10 cellular contexts compared by ENCODE assay signal in the genomic region with DNA sequence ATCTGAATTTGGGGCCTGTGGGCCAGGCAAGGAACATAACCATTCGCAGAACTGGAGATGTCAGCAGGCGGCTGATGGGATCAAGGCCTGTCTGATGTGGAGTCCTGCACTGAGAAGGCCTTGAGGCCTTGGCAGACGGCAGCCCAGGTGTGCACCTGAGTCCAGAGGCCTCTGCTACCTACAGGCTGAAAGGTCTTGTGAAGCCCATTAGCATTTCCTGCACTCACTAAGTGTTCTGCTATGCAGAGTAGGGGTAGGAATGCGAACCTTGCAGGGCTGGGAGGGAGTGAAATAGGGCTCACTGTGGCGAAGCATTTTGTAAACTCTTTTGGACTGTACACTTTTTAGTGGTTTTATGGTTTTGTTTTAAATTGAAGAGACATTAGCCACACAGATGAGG. TPM values are rescaled to one million over a fixed set of nuclear protein-coding genes. Genes with fewer than 3 reads are reported as not detected.
DNase-seq lines count a peak whose midpoint lies in the region; ATAC-seq and TF ChIP-seq lines count a peak whose summit lies in the region.
"Had no signal": no experiment of that assay in that cellular context is flagged by ENCODE, and none has a peak within 500 bp of the region (broad histone marks: within the 10 kb centered on the region; RNA-seq: fewer than 3 reads in every experiment).

No MANE protein-coding gene starts in this region.

- no peaks in the 10 kb centered on the region for H3K27me3 ChIP-seq in GM23338 (ENCODE audit: insufficient read depth)
- H3K27me3 ChIP-seq in ascending aorta: no peaks in the 10 kb centered on the region

- H3K36me3 ChIP-seq in GM23338 (ENCODE audit: insufficient read depth): no peaks in the 10 kb centered on the region
- no peaks in the 10 kb centered on the region for H3K36me3 ChIP-seq in ascending aorta

- H3K4me1 ChIP-seq in GM23338 (ENCODE audit: insufficient read depth) (peaks cover 22% of the 10 kb centered on the region), ascending aorta (peaks cover 20 to 57% of the 10 kb centered on the region in 2 donors)

- H3K9me3 ChIP-seq in ascending aorta: no peaks in the 10 kb centered on the region

- peaks cover 21% of the 10 kb centered on the region for H3K27me3 Mint-ChIP-seq in GM23338 (ENCODE audit: insufficient read depth, low read depth, poor library complexity)
- H3K27me3 Mint-ChIP-seq in stimulated activated naive B cell treated with anti-CD40 and anti-IgM and Interleukin-4, amounts not matched to agents 10 μg/mL and 1 μg/mL and 100 μg/mL, for 72 hours: no peaks in the 10 kb centered on the region

- no peaks in the 10 kb centered on the region; the same call in 2 of the 3 replicates for H3K36me3 Mint-ChIP-seq in GM23338 (ENCODE audit: low read depth)
- H3K36me3 Mint-ChIP-seq in stimulated activated naive B cell treated with anti-CD40 and anti-IgM and Interleukin-4, amounts not matched to agents 10 μg/mL and 1 μg/mL and 100 μg/mL, for 72 hours: no peaks in the 10 kb centered on the region

- H3K4me1 Mint-ChIP-seq in GM23338: peaks cover 40% of the 10 kb centered on the region
- peaks cover 23 to 47% of the 10 kb centered on the region in 2 donors for H3K4me1 Mint-ChIP-seq in stimulated activated naive B cell treated with anti-CD40 and anti-IgM and Interleukin-4, amounts not matched to agents 10 μg/mL and 1 μg/mL and 100 μg/mL, for 72 hours

- H3K9me3 Mint-ChIP-seq in GM23338: no peaks in the 10 kb centered on the region
- no peaks in the 10 kb centered on the region for H3K9me3 Mint-ChIP-seq in stimulated activated naive B cell treated with anti-CD40 and anti-IgM and Interleukin-4, amounts not matched to agents 10 μg/mL and 1 μg/mL and 100 μg/mL, for 72 hours

- H2AFZ ChIP-seq in GM23338: peak overlapping the region; percentile 96

- no peaks in the 10 kb centered on the region for H3K79me2 ChIP-seq in GM23338 (replicated peaks; ENCODE audit: insufficient read depth)

- H4K20me1 ChIP-seq in GM23338 (replicated peaks; ENCODE audit: insufficient read depth): no peaks in the 10 kb centered on the region

- peak; percentile 48 for DNase-seq in GM23338 (ENCODE audit: low spot score)
- DNase-seq in ascending aorta (ENCODE audit: low spot score in 2 of 2): peak in 1 of 2 donors; percentile 61
- DNase-seq in islet precursor cell: peak; percentile 88
- no peak for DNase-seq in stimulated activated naive B cell treated with anti-CD40 and anti-IgM and Interleukin-4, amounts not matched to agents 10 μg/mL and 1 μg/mL and 100 μg/mL, for 72 hours
- DNase-seq in DMS114 treated with DMSO at 0.1 percent for 48 hours (lab: John Stamatoyannopoulos, UW; ENCODE audit: unreplicated experiment): no peak
- no peak for DNase-seq in middle frontal gyrus (ENCODE audit: extremely low spot score, low spot score)
- DNase-seq in SKM-1 treated with dmso at 0.1 percent for 144 hours (lab: John Stamatoyannopoulos, UW; ENCODE audit: unreplicated experiment): no peak
- DNase-seq: NCI-H1694; stimulated activated CD4-positive, alpha-beta T cell treated with anti-CD3 and anti-CD28 coated beads, Interleukin-4, amount 100 ng/mL, for 24 hours had no signal

- peaks cover 7% of the 10 kb centered on the region; the same call in 1 of the 2 replicates for H3K9me2 ChIP-seq in GM23338 (ENCODE audit: insufficient read depth)

- ATAC-seq in GM23338: peak; percentile 55
- no peak for ATAC-seq in stimulated activated naive B cell treated with anti-CD40 and anti-IgM and Interleukin-4, amounts not matched to agents 10 μg/mL and 1 μg/mL and 100 μg/mL, for 72 hours (replicated peaks)
- no peak for ATAC-seq in GM21423 (IDR thresholded peaks at IDR 0.05; ENCODE audit: unreplicated experiment)

- intact Hi-C loops in ascending aorta (cut with DNase I): loop anchor here (2.0 kb wide), 1 partner anchor 49 kb away; a partner anchor contains a TSS

- H3F3A ChIP-seq in GM23338 (replicated peaks; ENCODE audit: low read depth): no peaks in the 10 kb centered on the region

- no peak for TF ChIP-seq CTCF in GM23338 (conservative IDR thresholded peaks at IDR 0.05; ENCODE audit: low read depth in 2 of 2)
- TF ChIP-seq CTCF in ascending aorta (IDR thresholded peaks at IDR 0.05): no peak

- H3K27ac ChIP-seq in GM23338 (ENCODE audit: low read depth) (no peak overlapping the region), ascending aorta (peak overlapping the region; percentile 93 to 94)

- H3K4me3 Mint-ChIP-seq in GM23338: no peak overlapping the region
- H3K4me3 Mint-ChIP-seq in stimulated activated naive B cell treated with anti-CD40 and anti-IgM and Interleukin-4, amounts not matched to agents 10 μg/mL and 1 μg/mL and 100 μg/mL, for 72 hours: no peak overlapping the region

- peak overlapping the region; percentile 64 for H3K4me2 ChIP-seq in GM23338

- H3K4me3 ChIP-seq in GM23338 (0 out of 2 replicates have a peak overlapping the region, but pooled peaks have one; percentile 24), ascending aorta (no peak overlapping the region)

- H3K27ac Mint-ChIP-seq in GM23338: no peak overlapping the region
- peak overlapping the region; percentile 78 for H3K27ac Mint-ChIP-seq in stimulated activated naive B cell treated with anti-CD40 and anti-IgM and Interleukin-4, amounts not matched to agents 10 μg/mL and 1 μg/mL and 100 μg/mL, for 72 hours

TF ChIP-seq in GM23338, 12 proteins besides CTCF, POLR2A, EP300 and RAD21 (continues in another document):
- TF ChIP-seq CREB1 (CRISPR knock-in tag; IDR thresholded peaks at IDR 0.05; ENCODE audit: low read depth) (no peak), JUNB (IDR thresholded peaks at IDR 0.05; ENCODE audit: unreplicated experiment) (no peak), NANOG (IDR thresholded peaks at IDR 0.05; ENCODE audit: borderline replicate concordance) (no peak), POLR2AphosphoS5 (IDR thresholded peaks at IDR 0.05; ENCODE audit: low read depth) (no peak)
- TF ChIP-seq, protein P1, sequence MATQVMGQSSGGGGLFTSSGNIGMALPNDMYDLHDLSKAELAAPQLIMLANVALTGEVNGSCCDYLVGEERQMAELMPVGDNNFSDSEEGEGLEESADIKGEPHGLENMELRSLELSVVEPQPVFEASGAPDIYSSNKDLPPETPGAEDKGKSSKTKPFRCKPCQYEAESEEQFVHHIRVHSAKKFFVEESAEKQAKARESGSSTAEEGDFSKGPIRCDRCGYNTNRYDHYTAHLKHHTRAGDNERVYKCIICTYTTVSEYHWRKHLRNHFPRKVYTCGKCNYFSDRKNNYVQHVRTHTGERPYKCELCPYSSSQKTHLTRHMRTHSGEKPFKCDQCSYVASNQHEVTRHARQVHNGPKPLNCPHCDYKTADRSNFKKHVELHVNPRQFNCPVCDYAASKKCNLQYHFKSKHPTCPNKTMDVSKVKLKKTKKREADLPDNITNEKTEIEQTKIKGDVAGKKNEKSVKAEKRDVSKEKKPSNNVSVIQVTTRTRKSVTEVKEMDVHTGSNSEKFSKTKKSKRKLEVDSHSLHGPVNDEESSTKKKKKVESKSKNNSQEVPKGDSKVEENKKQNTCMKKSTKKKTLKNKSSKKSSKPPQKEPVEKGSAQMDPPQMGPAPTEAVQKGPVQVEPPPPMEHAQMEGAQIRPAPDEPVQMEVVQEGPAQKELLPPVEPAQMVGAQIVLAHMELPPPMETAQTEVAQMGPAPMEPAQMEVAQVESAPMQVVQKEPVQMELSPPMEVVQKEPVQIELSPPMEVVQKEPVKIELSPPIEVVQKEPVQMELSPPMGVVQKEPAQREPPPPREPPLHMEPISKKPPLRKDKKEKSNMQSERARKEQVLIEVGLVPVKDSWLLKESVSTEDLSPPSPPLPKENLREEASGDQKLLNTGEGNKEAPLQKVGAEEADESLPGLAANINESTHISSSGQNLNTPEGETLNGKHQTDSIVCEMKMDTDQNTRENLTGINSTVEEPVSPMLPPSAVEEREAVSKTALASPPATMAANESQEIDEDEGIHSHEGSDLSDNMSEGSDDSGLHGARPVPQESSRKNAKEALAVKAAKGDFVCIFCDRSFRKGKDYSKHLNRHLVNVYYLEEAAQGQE (IDR thresholded peaks at IDR 0.05; ENCODE audit: unreplicated experiment): no peak

RNA-seq across cellular contexts. Expression of a gene that starts 48.3 kb away (rescaled TPM):
- total RNA-seq in GM23338 (2014; rRNA removed; shearing (Covaris generic)): 6.9 and 10.0 TPM in 2 replicates
- 10.2 and 10.3 TPM in 2 replicates for polyA plus RNA-seq in GM23338 (2016; fragmentation: Nextera tagmentation; extraction: Ambion mirVana)
- total RNA-seq in ascending aorta: 12.0 TPM

Comparison
In these comparisons a context has a peak if more than half of its experiments do, and no peak if none do; other contexts are left out.
1. DNase-seq: peak in GM23338 (single experiment) and islet precursor cell (single experiment); none in stimulated activated naive B cell treated with anti-CD40 and anti-IgM and Interleukin-4, amounts not matched to agents 10 μg/mL and 1 μg/mL and 100 μg/mL, for 72 hours (single experiment), DMS114 treated with DMSO at 0.1 percent for 48 hours (single experiment), middle frontal gyrus (single experiment) and SKM-1 treated with dmso at 0.1 percent for 144 hours (single experiment).